Comparison of ENCODE assay signal across 7 cellular contexts in genomic region chr3:176016203-176016602, GRCh38.
DNase-seq lines count a peak whose midpoint lies in the region; ATAC-seq and TF ChIP-seq lines count a peak whose summit lies in the region.
"Not testable (repeated sequence)": the region's sequence is repeated elsewhere in the genome, so short reads cannot be mapped to it uniquely, and the experiment has no call there.

No MANE protein-coding gene starts in this region.

- H3K9ac ChIP-seq in ES-I3 (ENCODE audit: low read depth, low read length) (peak overlapping the region; percentile 57), HUES64 (ENCODE audit: low read depth, low read length) (0 out of 2 replicates have a peak overlapping the region, but pooled peaks have one; percentile 31)
- not testable (repeated sequence) for H3K9ac ChIP-seq in iPS-15b (ENCODE audit: low read depth, low read length); mesendoderm (ENCODE audit: low read length); trophoblast cell (ENCODE audit: low read length)

- H3K23ac ChIP-seq in mesendoderm (ENCODE audit: low read length); trophoblast cell (ENCODE audit: low read length): not testable (repeated sequence)

- H3K4ac ChIP-seq in mesendoderm (ENCODE audit: low read depth, low read length); trophoblast cell (ENCODE audit: low read depth, low read length): not testable (repeated sequence)

- not testable (repeated sequence) for H3K27ac Mint-ChIP-seq in WTC11

- peaks cover 14% of the 10 kb centered on the region for H3K36me3 Mint-ChIP-seq in WTC11

- H4K5ac ChIP-seq in mesendoderm (ENCODE audit: low read length) = not testable (repeated sequence)

- peak overlapping the region; percentile 4 for H3K14ac ChIP-seq in trophoblast cell (ENCODE audit: low read length)

- peak overlapping the region; percentile 55 for H4K91ac ChIP-seq in trophoblast cell (ENCODE audit: low read depth, low read length)

- H3K18ac ChIP-seq in mesendoderm (ENCODE audit: low read length); trophoblast cell (ENCODE audit: low read length): not testable (repeated sequence)

- peaks cover 18% of the 10 kb centered on the region for H3K9me3 Mint-ChIP-seq in WTC11

- not testable (repeated sequence) for H3K27me3 ChIP-seq in HUES64 (ENCODE audit: insufficient read depth, low read length); iPS-15b (ENCODE audit: control insufficient read depth, insufficient read depth, low read length); mesendoderm (ENCODE audit: insufficient read depth, low read length, poor library complexity); trophoblast cell (ENCODE audit: insufficient read depth, low read length)

- H4K12ac ChIP-seq in trophoblast cell (ENCODE audit: low read depth, low read length) = not testable (repeated sequence)

- CTCF ChIA-PET in HEK293 (lab: Yijun Ruan, JAX) = interaction anchor here (0.7 kb wide), 1 partner anchor 33 kb away, joined by 3 read pairs; no protein-coding TSS in a partner anchor
- CTCF ChIA-PET in WTC11 (lab: Charles Lee) = not testable (repeated sequence)

- 90% methylated on average over 17 of the region's 20 CpGs for WGBS in HUES64
- no CpG with 5 or more reads among the region's 20 CpGs for WGBS in mesendoderm (ENCODE audit: extremely low coverage, insufficient coverage, low lambda C conversion rate)
- no CpG with 5 or more reads among the region's 20 CpGs for WGBS in trophoblast cell (ENCODE audit: extremely low coverage, insufficient coverage, insufficient read length)

- H2BK15ac ChIP-seq in mesendoderm (replicated peaks; ENCODE audit: low read depth) = not testable (repeated sequence)

- not testable (repeated sequence) for TF ChIP-seq CTCF in HEK293 (tag by site-specific recombination; IDR thresholded peaks at IDR 0.05); WTC11 (IDR thresholded peaks at IDR 0.05)

- not testable (repeated sequence) for H2BK5ac ChIP-seq in mesendoderm (ENCODE audit: low read length); trophoblast cell (ENCODE audit: low read depth, low read length, poor library complexity)

- not testable (repeated sequence) for H3K27ac ChIP-seq in HEK293 (ENCODE audit: extremely low read depth, low read depth, low read length); HUES64 (ENCODE audit: low read depth, low read length); mesendoderm (ENCODE audit: low read depth, low read length); trophoblast cell (ENCODE audit: low read depth, low read length)

- H2BK120ac ChIP-seq in mesendoderm (ENCODE audit: low read depth, low read length); trophoblast cell (ENCODE audit: insufficient read depth, low read length, poor library complexity): not testable (repeated sequence)

- not testable (repeated sequence) for H3K27me3 Mint-ChIP-seq in WTC11 (ENCODE audit: low read depth)

- H3K4me3 ChIP-seq in HEK293 (ENCODE audit: low read depth, low read length); HUES64 (ENCODE audit: low read length); mesendoderm (ENCODE audit: low read length); trophoblast cell (ENCODE audit: low read depth, low read length): not testable (repeated sequence)
- H3K4me3 ChIP-seq in iPS-15b (ENCODE audit: low read depth, low read length) = peak overlapping the region; percentile 43

- not testable (repeated sequence) for H3K79me2 ChIP-seq in mesendoderm (ENCODE audit: control insufficient read depth, insufficient read depth, low read length); trophoblast cell (ENCODE audit: control insufficient read depth, insufficient read depth, low read length, poor library complexity)

- POLR2A ChIA-PET in HEK293 (lab: Yijun Ruan, JAX); WTC11 (lab: Charles Lee): not testable (repeated sequence)

- H3K4me1 ChIP-seq in ES-I3 (ENCODE audit: insufficient read depth, low read length); HEK293 (ENCODE audit: control insufficient read depth, insufficient read depth, low read length); HUES64 (ENCODE audit: insufficient read depth, low read length); iPS-15b (ENCODE audit: control insufficient read depth, insufficient read depth, low read length); mesendoderm (ENCODE audit: control insufficient read depth, low read depth, low read length); trophoblast cell (ENCODE audit: control insufficient read depth in 1 of 2, insufficient read depth in 2 of 2, low read length in 2 of 2): not testable (repeated sequence)

- peak overlapping the region; percentile 25 for H3K56ac ChIP-seq in mesendoderm (ENCODE audit: low read length)

- not testable (repeated sequence) for H3K79me1 ChIP-seq in mesendoderm (ENCODE audit: low read length); trophoblast cell (ENCODE audit: low read length)

- not testable (repeated sequence) for H3K9me3 ChIP-seq in ES-I3 (ENCODE audit: control insufficient read depth, insufficient read depth, low read length); HEK293 (ENCODE audit: control insufficient read depth, insufficient read depth, low read depth, low read length); HUES64 (ENCODE audit: insufficient read depth, low read depth, low read length); iPS-15b (ENCODE audit: control insufficient read depth, insufficient read depth, low read length); trophoblast cell (ENCODE audit: insufficient read depth, low read depth, low read length)

- not testable (repeated sequence) for H4K8ac ChIP-seq in mesendoderm (ENCODE audit: low read depth, low read length)
- peak overlapping the region; percentile 16 for H4K8ac ChIP-seq in trophoblast cell (ENCODE audit: low read depth, low read length)

- peaks cover 10% of the 10 kb centered on the region for H3K4me1 Mint-ChIP-seq in WTC11

- H2BK12ac ChIP-seq in trophoblast cell (ENCODE audit: low read length) = not testable (repeated sequence)

- peak; percentile 12 for DNase-seq in WTC11 (ENCODE audit: low spot score)
- DNase-seq in mesendoderm, trophoblast cell: not testable (repeated sequence)

- not testable (repeated sequence) for H2AK5ac ChIP-seq in mesendoderm (ENCODE audit: low read length)
- H2AK5ac ChIP-seq in trophoblast cell (ENCODE audit: low read length) = peak overlapping the region; percentile 54

- H2AFZ ChIP-seq in trophoblast cell (ENCODE audit: insufficient read depth, low read length, poor library complexity) = not testable (repeated sequence)

- peak overlapping the region; percentile 33; the same call in 1 of the 2 replicates for H3K4me3 Mint-ChIP-seq in WTC11

- H3K36me3 ChIP-seq in ES-I3 (ENCODE audit: insufficient read depth, low read length); HEK293 (ENCODE audit: control insufficient read depth in 2 of 2, insufficient read depth in 1 of 2, low read length in 2 of 2); HUES64 (ENCODE audit: insufficient read depth, low read length); iPS-15b (ENCODE audit: control insufficient read depth, insufficient read depth, low read length); mesendoderm (ENCODE audit: control insufficient read depth, insufficient read depth, low read length); trophoblast cell (ENCODE audit: control insufficient read depth in 1 of 2, insufficient read depth in 2 of 2, low read length in 2 of 2): not testable (repeated sequence)

- not testable (repeated sequence) for ATAC-seq in WTC11

- H3K4me2 ChIP-seq in mesendoderm (ENCODE audit: low read length); trophoblast cell (ENCODE audit: low read length): not testable (repeated sequence)

TF ChIP-seq in HEK293, 187 proteins besides CTCF, POLR2A, EP300 and RAD21 (continues in another document):
- TF ChIP-seq ZNF692 (tag by site-specific recombination; IDR thresholded peaks at IDR 0.05) (peak; percentile 17; the same call in 1 of the 2 replicates), KLF1 (tag by site-specific recombination; IDR thresholded peaks at IDR 0.05) (peak; percentile 33; the same call in 1 of the 2 replicates)
